ENCODE assay signal across 28 cellular contexts in genomic region chr20:24576447-24576846, GRCh38.
"Had no signal": no experiment of that assay in that cellular context is flagged by ENCODE, and none has a peak within 500 bp of the region (broad histone marks: within the 10 kb centered on the region; RNA-seq: fewer than 3 reads in every experiment).

No MANE protein-coding gene starts in this region.

- H3K9me3 Mint-ChIP-seq: naive thymus-derived CD4-positive, alpha-beta T cell; natural killer cell; nephron; neural progenitor cell; stimulated activated effector memory CD8-positive, alpha-beta T cell treated with anti-CD3 and anti-CD28 coated beads, Interleukin-12 subunit alpha, Interleukin-12 subunit beta, amount 100 ng/mL, for 72 hours; stimulated activated naive CD8-positive, alpha-beta T cell treated with anti-CD3 and anti-CD28 coated beads, Interleukin-15, amount 100 ng/mL, for 72 hours; type B pancreatic cell had no signal

- H3K9me3 ChIP-seq: pancreas, psoas muscle, right lobe of liver, sigmoid colon, suprapubic skin, testis, tibial artery, transverse colon, upper lobe of right lung, uterus had no signal

- H3K4me1 ChIP-seq: neural progenitor cell, pancreas, psoas muscle, right lobe of liver, sigmoid colon, suprapubic skin, testis, tibial artery, transverse colon, upper lobe of right lung, uterus had no signal

- H3K4me1 Mint-ChIP-seq: naive thymus-derived CD4-positive, alpha-beta T cell; natural killer cell; stimulated activated effector memory CD8-positive, alpha-beta T cell treated with anti-CD3 and anti-CD28 coated beads, Interleukin-12 subunit alpha, Interleukin-12 subunit beta, amount 100 ng/mL, for 72 hours; stimulated activated naive CD8-positive, alpha-beta T cell treated with anti-CD3 and anti-CD28 coated beads, Interleukin-15, amount 100 ng/mL, for 72 hours had no signal

- DNase-seq: naive thymus-derived CD4-positive, alpha-beta T cell; natural killer cell; occipital lobe; pancreas; psoas muscle; right cardiac atrium; right lobe of liver; sigmoid colon; small intestine; stimulated activated CD4-positive, alpha-beta T cell treated with anti-CD3 and anti-CD28 coated beads, Interleukin-15, amount 100 ng/mL, for 24 hours; stimulated activated CD4-positive, alpha-beta T cell treated with anti-CD3 and anti-CD28 coated beads, Interleukin-2, amount 100 ng/mL, for 24 hours; stimulated activated CD4-positive, alpha-beta T cell treated with anti-CD3 and anti-CD28 coated beads, Interleukin-2, amount 100 ng/mL, for 48 hours; stimulated activated CD4-positive, alpha-beta T cell treated with anti-CD3 and anti-CD28 coated beads, Interleukin-4, amount 100 ng/mL, for 24 hours; stimulated activated naive CD4-positive, alpha-beta T cell; stimulated activated naive CD8-positive, alpha-beta T cell treated with anti-CD3 and anti-CD28 coated beads, Interleukin-15, amount 100 ng/mL, for 72 hours; stimulated activated naive CD8-positive, alpha-beta T cell treated with anti-CD3 and anti-CD28 coated beads, Interleukin-15, Interleukin-2, amounts not matched to agents 100 U/mL and 50 U/mL, for 24 hours; substantia nigra; testis; tibial artery; transverse colon; upper lobe of right lung; uterus had no signal

- H3K4me3 Mint-ChIP-seq: naive thymus-derived CD4-positive, alpha-beta T cell; natural killer cell; nephron; neural progenitor cell; stimulated activated effector memory CD8-positive, alpha-beta T cell treated with anti-CD3 and anti-CD28 coated beads, Interleukin-12 subunit alpha, Interleukin-12 subunit beta, amount 100 ng/mL, for 72 hours; stimulated activated naive CD8-positive, alpha-beta T cell treated with anti-CD3 and anti-CD28 coated beads, Interleukin-15, amount 100 ng/mL, for 72 hours; type B pancreatic cell had no signal

- H3K36me3 ChIP-seq: neural progenitor cell, pancreas, right lobe of liver, sigmoid colon, suprapubic skin, tibial artery, transverse colon, upper lobe of right lung, uterus had no signal

- H3K27ac ChIP-seq: neural progenitor cell, pancreas, psoas muscle, right lobe of liver, sigmoid colon, suprapubic skin, testis, tibial artery, transverse colon, upper lobe of right lung, uterus had no signal

- H3K27me3 ChIP-seq: neural progenitor cell, pancreas, right lobe of liver, sigmoid colon, suprapubic skin, testis, tibial artery, transverse colon, upper lobe of right lung, uterus had no signal

- H3K4me3 ChIP-seq: neural progenitor cell, pancreas, psoas muscle, right lobe of liver, sigmoid colon, suprapubic skin, testis, tibial artery, transverse colon, upper lobe of right lung, uterus had no signal

- H3K27me3 Mint-ChIP-seq: progenitor cell of endocrine pancreas; stimulated activated naive CD8-positive, alpha-beta T cell treated with anti-CD3 and anti-CD28 coated beads, Interleukin-15, amount 100 ng/mL, for 72 hours had no signal

- H3K36me3 Mint-ChIP-seq: naive thymus-derived CD4-positive, alpha-beta T cell; natural killer cell; neural progenitor cell; stimulated activated effector memory CD8-positive, alpha-beta T cell treated with anti-CD3 and anti-CD28 coated beads, Interleukin-12 subunit alpha, Interleukin-12 subunit beta, amount 100 ng/mL, for 72 hours; type B pancreatic cell had no signal

- H3K27ac Mint-ChIP-seq: naive thymus-derived CD4-positive, alpha-beta T cell; natural killer cell; nephron; neural progenitor cell; progenitor cell of endocrine pancreas; stimulated activated effector memory CD8-positive, alpha-beta T cell treated with anti-CD3 and anti-CD28 coated beads, Interleukin-12 subunit alpha, Interleukin-12 subunit beta, amount 100 ng/mL, for 72 hours; type B pancreatic cell had no signal
